Comparison of ENCODE assay signal across 8 cellular contexts in genomic region chr2:112138143-112139032, GRCh38. TPM values are rescaled to one million over a fixed set of nuclear protein-coding genes. Genes with fewer than 3 reads are reported as not detected.
A peak's percentile ranks its signal among the peaks of the same experiment; 100 is the strongest.
DNase-seq lines count a peak whose midpoint lies in the region; ATAC-seq and FAIRE-seq lines count a peak whose summit lies in the region.

Gene FBLN7, plus strand, starts transcription at chr2:112138385. Its CDS starts 271 bp downstream, at chr2:112138656.

- H3K27ac Mint-ChIP-seq in activated naive CD4-positive, alpha-beta T cell treated with anti-CD3 and anti-CD28 coated beads, Interleukin-2, amount 50 U/mL, for 72 hours = peak within 1 kb of the TSS; percentile 22 to 89

- H3K4me3 ChIP-seq in H7 (ENCODE audit: insufficient read depth, low read depth, low read length) = peak within 1 kb of the TSS; percentile 56
- peak within 1 kb of the TSS; percentile 64 for H3K4me3 ChIP-seq in iPS-15b (ENCODE audit: low read depth, low read length)
- H3K4me3 ChIP-seq in small intestine (ENCODE audit: low read depth in 1 of 2, low read length in 2 of 2) = peak within 1 kb of the TSS; percentile 29 to 56

- no peaks in the 10 kb centered on the region for H3K4me1 ChIP-seq in iPS-15b (ENCODE audit: control insufficient read depth, insufficient read depth, low read length)
- H3K4me1 ChIP-seq in small intestine (ENCODE audit: control insufficient read depth in 2 of 2, insufficient read depth in 1 of 2, low read depth in 1 of 2, low read length in 1 of 2) = no peaks in the 10 kb centered on the region

- peak; percentile 37 to 53 for ATAC-seq in activated naive CD4-positive, alpha-beta T cell treated with anti-CD3 and anti-CD28 coated beads, Interleukin-2, amount 50 U/mL, for 72 hours
- ATAC-seq in HG03135 (IDR thresholded peaks at IDR 0.05; ENCODE audit: unreplicated experiment) = no peak
- ATAC-seq in HG03442 (IDR thresholded peaks at IDR 0.05; ENCODE audit: unreplicated experiment) = no peak

- H3K9me3 ChIP-seq in iPS-15b (ENCODE audit: control insufficient read depth, insufficient read depth, low read length) (no peaks in the 10 kb centered on the region), small intestine (ENCODE audit: control insufficient read depth, low read depth) (no peaks in the 10 kb centered on the region)

- H3K9ac ChIP-seq in iPS-15b (ENCODE audit: low read depth, low read length) = no peak within 1 kb of the TSS

- FAIRE-seq in small intestine (lab: Jason Lieb, UNC) = no peak

- WGBS in small intestine, 3 donors = 1 to 5% (median 2%) methylated on average over 35 to 84 of the region's 84 CpGs

- H3K27me3 ChIP-seq in H7 (ENCODE audit: control insufficient read depth, insufficient read depth, low read length) = peaks cover 45% of the 10 kb centered on the region
- H3K27me3 ChIP-seq in iPS-15b (ENCODE audit: control insufficient read depth, insufficient read depth, low read length) = peaks cover 54% of the 10 kb centered on the region
- H3K27me3 ChIP-seq in small intestine (ENCODE audit: control insufficient read depth in 2 of 2, insufficient read depth in 2 of 2, low read length in 2 of 2) = no peaks in the 10 kb centered on the region

- H3K36me3 Mint-ChIP-seq in activated naive CD4-positive, alpha-beta T cell treated with anti-CD3 and anti-CD28 coated beads, Interleukin-2, amount 50 U/mL, for 72 hours = peaks cover 5 to 15% of the 10 kb centered on the region in 2 donors

- peak; percentile 75 for DNase-seq in AG08396 (ENCODE audit: low spot score)
- DNase-seq in H7 = peak; percentile 91
- DNase-seq in activated naive CD4-positive, alpha-beta T cell treated with anti-CD3 and anti-CD28 coated beads, Interleukin-2, amount 50 U/mL, for 72 hours (ENCODE audit: low spot score in 2 of 2) = no peak
- no peak for DNase-seq in small intestine
- no peak for DNase-seq in stimulated activated CD8-positive, alpha-beta memory T cell treated with anti-CD3 and anti-CD28 coated beads, Interleukin-4, amount 100 ng/mL, for 48 hours

- H3K36me3 ChIP-seq in H7 (replicated peaks; ENCODE audit: control insufficient read depth, insufficient read depth, low read length) (no peaks in the 10 kb centered on the region), iPS-15b (ENCODE audit: control insufficient read depth, insufficient read depth, low read length) (no peaks in the 10 kb centered on the region), small intestine (ENCODE audit: control insufficient read depth in 2 of 2, insufficient read depth in 2 of 2, low read length in 2 of 2) (no peaks in the 10 kb centered on the region)

- H3K27ac ChIP-seq in small intestine (ENCODE audit: low read depth in 1 of 2, low read length in 1 of 2) = no peak within 1 kb of the TSS

- H3K9me3 Mint-ChIP-seq in activated naive CD4-positive, alpha-beta T cell treated with anti-CD3 and anti-CD28 coated beads, Interleukin-2, amount 50 U/mL, for 72 hours = no peaks in the 10 kb centered on the region

RNA-seq across cellular contexts. Expression of gene FBLN7, which starts in this region (rescaled TPM):
- 0.04 and 0.38 TPM in 2 replicates for total RNA-seq in H7 (2014; rRNA removed; shearing (Covaris generic))
- total RNA-seq in activated naive CD4-positive, alpha-beta T cell treated with anti-CD3 and anti-CD28 coated beads, Interleukin-2, amount 50 U/mL, for 72 hours = 10 to 100 TPM; 25.4 to 48.5 TPM
- under 1 TPM in 1 of 3 donors, not detected in 2; 0.75 TPM for polyA plus RNA-seq in small intestine

Comparison
In these comparisons a context has a peak if more than half of its experiments do, and no peak if none do; other contexts are left out.
1. RNA of gene FBLN7 (total RNA-seq): 25.4 to 48.5 TPM in activated naive CD4-positive, alpha-beta T cell treated with anti-CD3 and anti-CD28 coated beads, Interleukin-2, amount 50 U/mL, for 72 hours; 0.04 to 0.38 TPM in H7; every median in the first group is over 10 times any median in the second.
2. Peak in DNase-seq and H3K4me3 ChIP-seq in H7; RNA of the gene not detected or under 1 TPM.
3. ATAC-seq: peak in activated naive CD4-positive, alpha-beta T cell treated with anti-CD3 and anti-CD28 coated beads, Interleukin-2, amount 50 U/mL, for 72 hours (2 of 2); none in HG03135 (single experiment) and HG03442 (single experiment).
4. Peak in every context shown above with its lines, with median percentiles within 50 percentile points of each other: H3K4me3 ChIP-seq.